In the genomic region with DNA sequence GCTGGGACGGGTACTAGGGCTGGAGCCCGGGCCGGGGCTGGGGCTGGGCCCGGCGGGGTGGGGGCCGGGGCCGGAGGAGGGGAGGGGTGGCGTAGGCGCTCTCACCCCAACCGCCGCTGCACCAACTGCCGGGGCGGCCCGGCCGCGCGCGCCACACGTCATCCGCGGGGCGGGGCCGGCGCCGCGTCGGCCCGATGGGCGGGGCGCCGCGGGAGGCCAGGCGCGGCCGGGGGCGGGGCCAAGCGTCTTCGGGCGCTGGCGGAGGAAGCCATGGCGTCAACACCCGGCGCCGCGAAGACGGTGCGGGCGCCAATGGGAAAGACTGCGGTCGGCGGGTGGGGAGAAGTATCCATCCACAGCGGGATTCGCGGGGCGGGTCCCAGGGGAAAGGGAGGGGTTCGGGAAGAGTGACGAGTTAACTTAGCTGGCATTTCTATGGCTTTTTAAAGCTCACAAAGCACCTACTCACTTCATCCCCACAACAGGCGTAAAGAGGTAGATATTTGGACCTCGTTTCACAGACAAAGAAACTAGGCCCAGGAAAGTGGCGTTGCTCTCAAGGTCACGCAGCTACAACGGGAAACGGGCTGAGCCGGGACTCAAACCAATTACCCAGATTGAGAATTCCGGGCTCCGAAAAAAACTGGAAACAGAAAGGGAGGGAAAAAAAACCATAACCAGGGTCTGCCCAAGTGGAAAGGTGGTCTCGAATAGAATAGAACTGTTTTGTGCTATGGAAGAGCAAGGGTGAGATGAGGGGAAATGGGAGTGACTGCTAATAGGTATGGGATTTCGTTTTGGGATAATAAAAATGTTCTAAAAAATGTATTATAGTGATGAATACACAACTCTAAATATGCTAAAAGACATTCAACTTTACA, we compare ENCODE assay signal across 8 cellular contexts. TPM values are rescaled to one million over a fixed set of nuclear protein-coding genes. Genes with fewer than 3 reads are reported as not detected.
A peak's percentile ranks its signal among the peaks of the same experiment; 100 is the strongest.
DNase-seq lines count a peak whose midpoint lies in the region; ATAC-seq and TF ChIP-seq lines count a peak whose summit lies in the region.

A gene with protein sequence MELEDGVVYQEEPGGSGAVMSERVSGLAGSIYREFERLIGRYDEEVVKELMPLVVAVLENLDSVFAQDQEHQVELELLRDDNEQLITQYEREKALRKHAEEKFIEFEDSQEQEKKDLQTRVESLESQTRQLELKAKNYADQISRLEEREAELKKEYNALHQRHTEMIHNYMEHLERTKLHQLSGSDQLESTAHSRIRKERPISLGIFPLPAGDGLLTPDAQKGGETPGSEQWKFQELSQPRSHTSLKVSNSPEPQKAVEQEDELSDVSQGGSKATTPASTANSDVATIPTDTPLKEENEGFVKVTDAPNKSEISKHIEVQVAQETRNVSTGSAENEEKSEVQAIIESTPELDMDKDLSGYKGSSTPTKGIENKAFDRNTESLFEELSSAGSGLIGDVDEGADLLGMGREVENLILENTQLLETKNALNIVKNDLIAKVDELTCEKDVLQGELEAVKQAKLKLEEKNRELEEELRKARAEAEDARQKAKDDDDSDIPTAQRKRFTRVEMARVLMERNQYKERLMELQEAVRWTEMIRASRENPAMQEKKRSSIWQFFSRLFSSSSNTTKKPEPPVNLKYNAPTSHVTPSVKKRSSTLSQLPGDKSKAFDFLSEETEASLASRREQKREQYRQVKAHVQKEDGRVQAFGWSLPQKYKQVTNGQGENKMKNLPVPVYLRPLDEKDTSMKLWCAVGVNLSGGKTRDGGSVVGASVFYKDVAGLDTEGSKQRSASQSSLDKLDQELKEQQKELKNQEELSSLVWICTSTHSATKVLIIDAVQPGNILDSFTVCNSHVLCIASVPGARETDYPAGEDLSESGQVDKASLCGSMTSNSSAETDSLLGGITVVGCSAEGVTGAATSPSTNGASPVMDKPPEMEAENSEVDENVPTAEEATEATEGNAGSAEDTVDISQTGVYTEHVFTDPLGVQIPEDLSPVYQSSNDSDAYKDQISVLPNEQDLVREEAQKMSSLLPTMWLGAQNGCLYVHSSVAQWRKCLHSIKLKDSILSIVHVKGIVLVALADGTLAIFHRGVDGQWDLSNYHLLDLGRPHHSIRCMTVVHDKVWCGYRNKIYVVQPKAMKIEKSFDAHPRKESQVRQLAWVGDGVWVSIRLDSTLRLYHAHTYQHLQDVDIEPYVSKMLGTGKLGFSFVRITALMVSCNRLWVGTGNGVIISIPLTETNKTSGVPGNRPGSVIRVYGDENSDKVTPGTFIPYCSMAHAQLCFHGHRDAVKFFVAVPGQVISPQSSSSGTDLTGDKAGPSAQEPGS (N-terminal part only) (minus strand): TSS at position 130 of the 881 bp plus-strand sequence. CDS start 212 bp downstream, outside the sequence.

- H3K9me3 ChIP-seq in esophagus muscularis mucosa, result no peaks in the 10 kb centered on the region

- TF ChIP-seq POLR2A in esophagus muscularis mucosa (IDR thresholded peaks at IDR 0.05; ENCODE audit: low read depth), result peak; percentile 57

- peak within 1 kb of the TSS; percentile 99 to 100 (median 100) for H3K27ac ChIP-seq in esophagus muscularis mucosa (replicated peaks in 1 of 4)

- under 1% methylated on average over 28 of the region's 68 CpGs for WGBS in esophagus muscularis mucosa

- H3K27me3 ChIP-seq in esophagus muscularis mucosa, result no peaks in the 10 kb centered on the region

- intact Hi-C loops in esophagus muscularis mucosa (cut with DNase I), result loop anchor here (2.0 to 10.0 kb wide), 2 partner anchors 32 to 256 kb away; a partner anchor contains a TSS

- peak within 1 kb of the TSS; percentile 95 to 100 (median 98) for H3K4me3 ChIP-seq in esophagus muscularis mucosa

- no peaks in the 10 kb centered on the region for H3K36me3 ChIP-seq in esophagus muscularis mucosa

- no peak for TF ChIP-seq CTCF in esophagus muscularis mucosa (IDR thresholded peaks at IDR 0.05)

- peak; percentile 90 for DNase-seq in DMS153 treated with DMSO at 0.1 percent for 48 hours (lab: John Stamatoyannopoulos, UW; ENCODE audit: unreplicated experiment)
- peak; percentile 82 for DNase-seq in KG1 (lab: John Stamatoyannopoulos, UW)
- peak; percentile 93 for DNase-seq in activated T-cell treated with anti-CD3 and anti-CD28 coated beads, Interleukin-2, amount 50 U/mL, for 48 hours
- peak; percentile 98 for DNase-seq in esophagus muscularis mucosa (ENCODE audit: extremely low spot score)
- peak; percentile 98 for DNase-seq in myocyte (ENCODE audit: low read depth)
- DNase-seq in stimulated activated CD8-positive, alpha-beta memory T cell treated with anti-CD3 and anti-CD28 coated beads, Interleukin-7, amount 100 ng/mL, for 4 hours (ENCODE audit: low read depth in 2 of 2), result peak; percentile 76 to 86

- peak; percentile 60 for ATAC-seq in GM21717 (IDR thresholded peaks at IDR 0.05; ENCODE audit: unreplicated experiment)

- no peak for TF ChIP-seq EP300 in esophagus muscularis mucosa (IDR thresholded peaks at IDR 0.05)

- H3K4me1 ChIP-seq in esophagus muscularis mucosa, result peaks cover 23 to 50% (median 45%) of the 10 kb centered on the region in 4 donors

TF ChIP-seq in PFSK-1, 5 proteins besides CTCF, POLR2A, EP300 and RAD21:
- TF ChIP-seq POLR2AphosphoS5 (IDR thresholded peaks at IDR 0.05; ENCODE audit: low read depth, low read length) (peak; percentile 64; the same call in 1 of the 2 replicates), TAF1 (IDR thresholded peaks at IDR 0.05; ENCODE audit: borderline replicate concordance, insufficient read depth, low read length) (peak; percentile 54; the same call in 1 of the 2 replicates), FOXP2 (optimal IDR thresholded peaks at IDR 0.05; ENCODE audit: borderline replicate concordance, extremely low read depth, extremely low read length, insufficient read depth) (peak; percentile 77), SIN3A (IDR thresholded peaks at IDR 0.05; ENCODE audit: borderline replicate concordance, insufficient read depth, low read length) (no peak)
- TF ChIP-seq, protein P1, sequence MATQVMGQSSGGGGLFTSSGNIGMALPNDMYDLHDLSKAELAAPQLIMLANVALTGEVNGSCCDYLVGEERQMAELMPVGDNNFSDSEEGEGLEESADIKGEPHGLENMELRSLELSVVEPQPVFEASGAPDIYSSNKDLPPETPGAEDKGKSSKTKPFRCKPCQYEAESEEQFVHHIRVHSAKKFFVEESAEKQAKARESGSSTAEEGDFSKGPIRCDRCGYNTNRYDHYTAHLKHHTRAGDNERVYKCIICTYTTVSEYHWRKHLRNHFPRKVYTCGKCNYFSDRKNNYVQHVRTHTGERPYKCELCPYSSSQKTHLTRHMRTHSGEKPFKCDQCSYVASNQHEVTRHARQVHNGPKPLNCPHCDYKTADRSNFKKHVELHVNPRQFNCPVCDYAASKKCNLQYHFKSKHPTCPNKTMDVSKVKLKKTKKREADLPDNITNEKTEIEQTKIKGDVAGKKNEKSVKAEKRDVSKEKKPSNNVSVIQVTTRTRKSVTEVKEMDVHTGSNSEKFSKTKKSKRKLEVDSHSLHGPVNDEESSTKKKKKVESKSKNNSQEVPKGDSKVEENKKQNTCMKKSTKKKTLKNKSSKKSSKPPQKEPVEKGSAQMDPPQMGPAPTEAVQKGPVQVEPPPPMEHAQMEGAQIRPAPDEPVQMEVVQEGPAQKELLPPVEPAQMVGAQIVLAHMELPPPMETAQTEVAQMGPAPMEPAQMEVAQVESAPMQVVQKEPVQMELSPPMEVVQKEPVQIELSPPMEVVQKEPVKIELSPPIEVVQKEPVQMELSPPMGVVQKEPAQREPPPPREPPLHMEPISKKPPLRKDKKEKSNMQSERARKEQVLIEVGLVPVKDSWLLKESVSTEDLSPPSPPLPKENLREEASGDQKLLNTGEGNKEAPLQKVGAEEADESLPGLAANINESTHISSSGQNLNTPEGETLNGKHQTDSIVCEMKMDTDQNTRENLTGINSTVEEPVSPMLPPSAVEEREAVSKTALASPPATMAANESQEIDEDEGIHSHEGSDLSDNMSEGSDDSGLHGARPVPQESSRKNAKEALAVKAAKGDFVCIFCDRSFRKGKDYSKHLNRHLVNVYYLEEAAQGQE (IDR thresholded peaks at IDR 0.05; ENCODE audit: insufficient read depth in 1 of 2, low read depth in 2 of 2, low read length in 2 of 2), result peak in 1 of 2 experiments; percentile 19; a peak in 1 of 4 replicates

RNA-seq across cellular contexts. Expression of the gene that starts here (rescaled TPM):
- 39.9 TPM for polyA plus RNA-seq in PFSK-1 (2012; ENCODE audit: insufficient read length, low read depth)
- total RNA-seq in esophagus muscularis mucosa (10 to 100 TPM; 81.2 to 99.9 (median 89.9) TPM), myocyte (92.1 and 93.2 TPM in 2 replicates)
- polyA plus RNA-seq in myocyte (2012), result 38.8 TPM

Comparison
In these comparisons a context has a peak if more than half of its experiments do, and no peak if none do; other contexts are left out.
1. Peak in every context shown above with its lines: DNase-seq, ATAC-seq, H3K4me3 ChIP-seq and H3K27ac ChIP-seq.